In genomic region chr5:78653031-78653430, GRCh38 we compare ENCODE assay signal across 20 cellular contexts. TPM values are rescaled to one million over a fixed set of nuclear protein-coding genes. Genes with fewer than 3 reads are reported as not detected.
DNase-seq lines count a peak whose midpoint lies in the region; ATAC-seq, FAIRE-seq and TF ChIP-seq lines count a peak whose summit lies in the region.
"Had no signal": no experiment of that assay in that cellular context is flagged by ENCODE, and none has a peak within 500 bp of the region (broad histone marks: within the 10 kb centered on the region; RNA-seq: fewer than 3 reads in every experiment).

No MANE protein-coding gene starts in this region.

- H3K4me1 ChIP-seq in Karpas-422 (ENCODE audit: low read length): peaks cover 4% of the 10 kb centered on the region
- peaks cover 7 to 24% of the 10 kb centered on the region in 2 donors for H3K4me1 ChIP-seq in ascending aorta
- H3K4me1 ChIP-seq in thoracic aorta (ENCODE audit: control insufficient read depth in 1 of 2, low read depth in 2 of 2): peaks cover 17 to 57% of the 10 kb centered on the region in 2 donors
- peaks cover 16% of the 10 kb centered on the region for H3K4me1 ChIP-seq in OCI-LY7 (ENCODE audit: insufficient read depth, low read length, poor library complexity, severe bottlenecking)
- H3K4me1 ChIP-seq: Caco-2 had no signal

- H3K27me3 Mint-ChIP-seq in activated CD4-positive, alpha-beta T cell treated with anti-CD3 and anti-CD28 coated beads for 36 hours: peaks cover 30% of the 10 kb centered on the region

- BruUV-seq in OCI-LY7 (replicated peaks; lab: Mats Ljungman, UMichigan): no TSS peak

- intact Hi-C loops in ascending aorta (cut with DNase I): no loop called here
- intact Hi-C loops in OCI-LY7 (cut with micrococcal nuclease; ENCODE audit: unreplicated experiment): no loop called here
- intact Hi-C loops in activated CD4-positive, alpha-beta T cell treated with anti-CD3 and anti-CD28 coated beads for 36 hours (cut with DNase I, micrococcal nuclease): no loop called here

- no peaks in the 10 kb centered on the region for H3K79me2 ChIP-seq in Karpas-422 (ENCODE audit: low read length)
- no peaks in the 10 kb centered on the region for H3K79me2 ChIP-seq in OCI-LY7 (ENCODE audit: insufficient read depth, low read depth, low read length)

- H3K4me2 ChIP-seq in Karpas-422 (ENCODE audit: low read depth, low read length, poor library complexity, severe bottlenecking) (no peak overlapping the region), OCI-LY7 (ENCODE audit: low read length) (no peak overlapping the region)

- no peak overlapping the region for H3K27ac Mint-ChIP-seq in activated CD4-positive, alpha-beta T cell treated with anti-CD3 and anti-CD28 coated beads for 36 hours
- H3K27ac Mint-ChIP-seq: CD4-positive, CD25-positive, alpha-beta regulatory T cell; CD8-positive, alpha-beta T cell had no signal

- peaks cover 3% of the 10 kb centered on the region for H3K4me1 Mint-ChIP-seq in activated CD4-positive, alpha-beta T cell treated with anti-CD3 and anti-CD28 coated beads for 36 hours

- H3K27ac ChIP-seq in Karpas-422 (ENCODE audit: low read length) (no peak overlapping the region), ascending aorta (peak overlapping the region; percentile 22 to 52), thoracic aorta (peak overlapping the region; percentile 22 to 56), OCI-LY7 (ENCODE audit: low read depth, low read length, poor library complexity, severe bottlenecking) (no peak overlapping the region)

- H3K9me2 ChIP-seq in Karpas-422 (replicated peaks; ENCODE audit: insufficient read depth, low read length): no peaks in the 10 kb centered on the region
- H3K9me2 ChIP-seq in OCI-LY7 (ENCODE audit: insufficient read depth, low read length): no peaks in the 10 kb centered on the region

- H3K9me3 Mint-ChIP-seq in activated CD4-positive, alpha-beta T cell treated with anti-CD3 and anti-CD28 coated beads for 36 hours (ENCODE audit: low read depth): no peaks in the 10 kb centered on the region
- H3K9me3 Mint-ChIP-seq: CD8-positive, alpha-beta T cell had no signal

- no peaks in the 10 kb centered on the region for H3K27me3 ChIP-seq in Karpas-422 (ENCODE audit: low read length)
- H3K27me3 ChIP-seq in ascending aorta: no peaks in the 10 kb centered on the region
- no peaks in the 10 kb centered on the region for H3K27me3 ChIP-seq in thoracic aorta (replicated peaks; ENCODE audit: insufficient read depth)

- H3K36me3 ChIP-seq in Karpas-422 (ENCODE audit: insufficient read depth, low read length) (no peaks in the 10 kb centered on the region), ascending aorta (no peaks in the 10 kb centered on the region), thoracic aorta (no peaks in the 10 kb centered on the region), OCI-LY7 (ENCODE audit: insufficient read depth, low read length) (no peaks in the 10 kb centered on the region)

- H4K20me1 ChIP-seq in Karpas-422 (ENCODE audit: insufficient read depth, low read depth, low read length) (no peaks in the 10 kb centered on the region), OCI-LY7 (ENCODE audit: insufficient read depth, low read length) (no peaks in the 10 kb centered on the region)

- CTCF ChIA-PET in OCI-LY7 (lab: Charles Lee; ENCODE audit: unreplicated experiment): no interaction called here
- CTCF ChIA-PET in activated CD4-positive, alpha-beta T cell treated with anti-CD3 and anti-CD28 coated beads for 36 hours (lab: Charles Lee): no interaction called here

- DNase-seq in GM12891 (ENCODE audit: insufficient read length, low spot score): no peak
- peak; percentile 34 for DNase-seq in Karpas-422
- no peak for DNase-seq in ascending aorta (ENCODE audit: low spot score in 2 of 2)
- no peak for DNase-seq in thoracic aorta (ENCODE audit: low spot score)
- DNase-seq in foreskin fibroblast: no peak
- no peak for DNase-seq in OCI-LY7 (ENCODE audit: low spot score)
- no peak for DNase-seq in activated CD4-positive, alpha-beta T cell treated with anti-CD3 and anti-CD28 coated beads for 36 hours
- DNase-seq: 8988T; C1 segment of cervical spinal cord; Caco-2; CD4-positive, CD25-positive, alpha-beta regulatory T cell; CD8-positive, alpha-beta T cell; DMS153; DND-41; H7; HCEC 1CT had no signal

- H3K36me3 Mint-ChIP-seq in activated CD4-positive, alpha-beta T cell treated with anti-CD3 and anti-CD28 coated beads for 36 hours (ENCODE audit: low read depth): no peaks in the 10 kb centered on the region
- H3K36me3 Mint-ChIP-seq: CD4-positive, CD25-positive, alpha-beta regulatory T cell; CD8-positive, alpha-beta T cell had no signal

- no peak for FAIRE-seq in GM12891 (lab: Jason Lieb, UNC)
- FAIRE-seq: G401.6, GM18507, H1 had no signal

- no peak overlapping the region for H3K9ac ChIP-seq in Karpas-422 (ENCODE audit: low read length)

- H3K9me3 ChIP-seq in Karpas-422 (ENCODE audit: low read length) (no peaks in the 10 kb centered on the region), ascending aorta (no peaks in the 10 kb centered on the region), thoracic aorta (no peaks in the 10 kb centered on the region), OCI-LY7 (ENCODE audit: low read length) (no peaks in the 10 kb centered on the region)
- H3K9me3 ChIP-seq: Caco-2 had no signal

- no peak overlapping the region for H3K4me3 Mint-ChIP-seq in activated CD4-positive, alpha-beta T cell treated with anti-CD3 and anti-CD28 coated beads for 36 hours
- H3K4me3 Mint-ChIP-seq: CD4-positive, CD25-positive, alpha-beta regulatory T cell; CD8-positive, alpha-beta T cell had no signal

- POLR2A ChIA-PET in OCI-LY7 (lab: Charles Lee): interaction anchor here (0.7 to 1.9 kb wide), 2 partner anchors 9 to 170 kb away, joined by 3 to 8 read pairs; no protein-coding TSS in a partner anchor
- POLR2A ChIA-PET in activated CD4-positive, alpha-beta T cell treated with anti-CD3 and anti-CD28 coated beads for 36 hours (lab: Charles Lee): no interaction called here

- no peak for ATAC-seq in thoracic aorta (ENCODE audit: insufficient number of reproducible peaks, low FRiP score, low read depth)
- no peak for ATAC-seq in GM21529 (IDR thresholded peaks at IDR 0.05; ENCODE audit: unreplicated experiment)
- ATAC-seq in activated CD4-positive, alpha-beta T cell treated with anti-CD3 and anti-CD28 coated beads for 36 hours: no peak
- ATAC-seq: CD8-positive, alpha-beta T cell had no signal

- H3K4me3 ChIP-seq in Karpas-422 (ENCODE audit: low read length): no peak overlapping the region
- H3K4me3 ChIP-seq in ascending aorta: no peak overlapping the region
- H3K4me3 ChIP-seq in thoracic aorta: no peak overlapping the region
- H3K4me3 ChIP-seq in foreskin fibroblast (ENCODE audit: low read depth in 1 of 2, low read length in 2 of 2): no peak overlapping the region
- no peak overlapping the region for H3K4me3 ChIP-seq in OCI-LY7 (ENCODE audit: low read depth, low read length, poor library complexity, severe bottlenecking)

- H2AFZ ChIP-seq in Karpas-422 (ENCODE audit: low read length) (no peak overlapping the region), OCI-LY7 (ENCODE audit: low read length) (no peak overlapping the region)

- TF ChIP-seq POLR2A in GM12891 (IDR thresholded peaks at IDR 0.05; ENCODE audit: low read depth, low read length): no peak

- TF ChIP-seq CTCF in ascending aorta (IDR thresholded peaks at IDR 0.05) (no peak), thoracic aorta (IDR thresholded peaks at IDR 0.05) (no peak), foreskin fibroblast (IDR thresholded peaks at IDR 0.05; ENCODE audit: low read depth, low read length) (no peak), OCI-LY7 (conservative IDR thresholded peaks at IDR 0.05; ENCODE audit: low read length) (no peak)

TF ChIP-seq in GM12891, 5 proteins besides CTCF, POLR2A, EP300 and RAD21:
- TF ChIP-seq SPI1 (IDR thresholded peaks at IDR 0.05; ENCODE audit: low read depth, low read length) (peak; percentile 37; the same call in 1 of the 2 replicates), TAF1 (IDR thresholded peaks at IDR 0.05; ENCODE audit: low read depth, low read length) (no peak)

RNA-seq across cellular contexts. Expression of gene LHFPL2, which starts 4.5 kb away (rescaled TPM):
- polyA plus RNA-seq in GM12891 (2012; ENCODE audit: low read depth, missing spikeins): 11.6 TPM
- 4.7 and 4.8 TPM in 2 replicates for total RNA-seq in Karpas-422 (2014; rRNA removed; shearing (Covaris generic); ENCODE audit: low replicate concordance)
- 9.7 TPM for total RNA-seq in ascending aorta
- total RNA-seq in thoracic aorta: 10 to 100 TPM; 30.1 to 72.6 TPM
- 8.4 and 12.2 TPM in 2 replicates for total RNA-seq in OCI-LY7 (2014; rRNA removed; shearing (Covaris generic))
- 23.5 and 24.0 TPM in 2 replicates for total RNA-seq in OCI-LY7 (2022)
- total RNA-seq in activated CD4-positive, alpha-beta T cell treated with anti-CD3 and anti-CD28 coated beads for 36 hours: under 1 TPM; 0.14 to 0.21 TPM

Comparison
In these comparisons a context has a peak if more than half of its experiments do, and no peak if none do; other contexts are left out.
1. H3K27ac ChIP-seq: peak in ascending aorta (2 of 2) and thoracic aorta (2 of 2); none in Karpas-422 (single experiment) and OCI-LY7 (single experiment).